13 cellular contexts compared by ENCODE assay signal in the genomic region with DNA sequence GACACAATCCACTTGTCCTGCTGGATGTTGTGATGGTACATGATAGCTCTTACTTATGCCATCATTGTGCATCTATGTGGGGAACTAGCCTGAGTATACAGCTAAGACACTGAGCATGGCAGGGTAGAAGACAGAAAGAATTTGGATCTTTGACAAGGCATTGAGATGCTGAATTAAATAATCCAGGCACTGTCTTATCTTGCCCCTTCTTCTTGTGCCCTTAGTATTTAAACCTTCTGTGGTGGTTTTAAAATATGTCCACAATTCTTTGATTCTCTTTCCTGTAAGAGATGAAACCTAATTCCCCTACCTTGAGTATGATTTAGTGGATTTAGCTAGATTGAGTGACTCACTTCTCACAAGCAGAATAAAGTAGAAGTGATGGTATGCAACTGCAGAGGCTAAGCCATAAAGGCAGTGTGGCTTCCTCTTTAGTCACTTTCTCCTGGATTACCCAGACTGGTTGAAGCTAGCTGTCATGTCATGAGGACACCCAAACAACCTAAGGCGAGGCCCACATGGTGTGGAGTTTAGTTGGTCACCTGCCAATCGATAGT.
DNase-seq lines count a peak whose midpoint lies in the region; ATAC-seq and TF ChIP-seq lines count a peak whose summit lies in the region.
"Had no signal": no experiment of that assay in that cellular context is flagged by ENCODE, and none has a peak within 500 bp of the region (broad histone marks: within the 10 kb centered on the region; RNA-seq: fewer than 3 reads in every experiment).

No MANE protein-coding gene starts in this region.

- peak; percentile 62 for ATAC-seq in PC-3
- peak; percentile 62 for ATAC-seq in upper lobe of right lung
- no peak for ATAC-seq in HG02938 (IDR thresholded peaks at IDR 0.05; ENCODE audit: unreplicated experiment)
- no peak for ATAC-seq in GM19351 (IDR thresholded peaks at IDR 0.05; ENCODE audit: unreplicated experiment)
- ATAC-seq: left lobe of liver had no signal

- H3K36me3 ChIP-seq in PC-3 (ENCODE audit: low read depth, low read length) (no peaks in the 10 kb centered on the region), upper lobe of right lung (no peaks in the 10 kb centered on the region)

- H3K4me1 ChIP-seq in PC-3 (ENCODE audit: insufficient read depth, low read length) (peaks cover 26% of the 10 kb centered on the region), upper lobe of right lung (peaks cover 13% of the 10 kb centered on the region)

- no peaks in the 10 kb centered on the region for H3F3A ChIP-seq in PC-3 (ENCODE audit: low read length, unreplicated experiment)

- H3K4me3 ChIP-seq in PC-3 (ENCODE audit: low read length) (no peak overlapping the region), upper lobe of right lung (no peak overlapping the region)

- H3K79me2 ChIP-seq in PC-3 (ENCODE audit: low read length) = no peaks in the 10 kb centered on the region

- no peak overlapping the region for H3K9ac ChIP-seq in PC-3 (ENCODE audit: low read length)

- no peaks in the 10 kb centered on the region for H4K20me1 ChIP-seq in PC-3 (ENCODE audit: low read length)

- H3K9me2 ChIP-seq in PC-3 (replicated peaks; ENCODE audit: low read length) = no peaks in the 10 kb centered on the region

- TF ChIP-seq CTCF in PC-3 (conservative IDR thresholded peaks at IDR 0.05; ENCODE audit: low read depth, low read length) (no peak), upper lobe of right lung (IDR thresholded peaks at IDR 0.05) (no peak)

- intact Hi-C loops in PC-3 (cut with micrococcal nuclease) (no loop called here), upper lobe of right lung (cut with DNase I) (no loop called here)

- H3K27me3 ChIP-seq in PC-3 (ENCODE audit: low read length) (no peaks in the 10 kb centered on the region), upper lobe of right lung (no peaks in the 10 kb centered on the region)

- no TSS peak for BruUV-seq in PC-3 (replicated peaks; lab: Mats Ljungman, UMichigan)

- CTCF ChIA-PET in PC-3 (lab: Charles Lee) = no interaction called here

- POLR2A ChIA-PET in PC-3 (lab: Charles Lee; ENCODE audit: unreplicated experiment) = interaction anchor here (0.6 kb wide), 1 partner anchor 114 kb away, joined by 3 read pairs; no protein-coding TSS in a partner anchor

- H3K27ac ChIP-seq in PC-3 (ENCODE audit: low read length) = peak overlapping the region; percentile 31
- H3K27ac ChIP-seq in epithelial cell of prostate = peak overlapping the region; percentile 63
- H3K27ac ChIP-seq in upper lobe of right lung = no peak overlapping the region

- H3K9me3 ChIP-seq in PC-3 (ENCODE audit: low read length) (no peaks in the 10 kb centered on the region), upper lobe of right lung (no peaks in the 10 kb centered on the region)

- no peak overlapping the region for H3K4me2 ChIP-seq in PC-3 (ENCODE audit: low read length)

- peak; percentile 1 for DNase-seq in stimulated activated CD4-positive, alpha-beta T cell treated with anti-CD3 and anti-CD28 coated beads, Interleukin-1b, Interleukin-23, amount 100 ng/mL, for 48 hours
- no peak for DNase-seq in stimulated activated CD4-positive, alpha-beta T cell treated with anti-CD3 and anti-CD28 coated beads, Interleukin-4, amount 100 ng/mL, for 24 hours
- DNase-seq in PC-3 (peak; percentile 73), epithelial cell of prostate (ENCODE audit: low read depth, low spot score) (peak; percentile 69), upper lobe of right lung (no peak), GOT3 (lab: John Stamatoyannopoulos, UW) (no peak)
- DNase-seq: activated naive CD8-positive, alpha-beta T cell treated with anti-CD3 and anti-CD28 coated beads for 36 hours; glutamatergic neuron; H9; NCI-H1930 had no signal

- H2AFZ ChIP-seq in PC-3 (ENCODE audit: low read length) = no peak overlapping the region

Comparison
In these comparisons a context has a peak if more than half of its experiments do, and no peak if none do; other contexts are left out.
1. DNase-seq: peak in stimulated activated CD4-positive, alpha-beta T cell treated with anti-CD3 and anti-CD28 coated beads, Interleukin-1b, Interleukin-23, amount 100 ng/mL, for 48 hours (single experiment), PC-3 (single experiment) and epithelial cell of prostate (single experiment); none in stimulated activated CD4-positive, alpha-beta T cell treated with anti-CD3 and anti-CD28 coated beads, Interleukin-4, amount 100 ng/mL, for 24 hours (single experiment), upper lobe of right lung (single experiment) and GOT3 (single experiment).
2. ATAC-seq: peak in PC-3 (single experiment) and upper lobe of right lung (single experiment); none in HG02938 (single experiment) and GM19351 (single experiment).